In the genomic region with DNA sequence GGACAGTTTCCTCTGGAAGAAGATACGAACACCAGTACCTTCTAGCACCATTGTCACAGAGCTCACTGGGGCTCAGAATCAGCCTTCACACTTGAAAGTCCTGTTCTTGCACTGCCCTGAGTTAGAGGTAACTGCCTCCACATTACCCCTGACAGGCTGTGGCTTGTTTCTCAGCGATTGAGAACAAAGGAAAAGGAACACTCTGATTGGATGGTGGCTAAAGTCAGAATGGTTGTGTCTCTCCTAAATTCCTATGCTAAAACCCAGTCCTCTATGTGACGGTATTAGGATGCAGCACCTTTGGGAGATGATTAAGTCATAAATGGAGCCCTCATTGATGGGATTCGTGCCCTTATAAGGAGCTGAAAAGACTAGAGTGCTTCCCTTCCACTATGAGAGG, we compare ENCODE assay signal across 21 cellular contexts. TPM values are rescaled to one million over a fixed set of nuclear protein-coding genes. Genes with fewer than 3 reads are reported as not detected.
DNase-seq lines count a peak whose midpoint lies in the region; ATAC-seq and TF ChIP-seq lines count a peak whose summit lies in the region.
"Had no signal": no experiment of that assay in that cellular context is flagged by ENCODE, and none has a peak within 500 bp of the region (broad histone marks: within the 10 kb centered on the region; RNA-seq: fewer than 3 reads in every experiment).

No MANE protein-coding gene starts in this region.

- no peak overlapping the region for H3K4me3 Mint-ChIP-seq in T-helper 17 cell
- H3K4me3 Mint-ChIP-seq: nephron had no signal

- H3K79me2 ChIP-seq in osteoblast (ENCODE audit: insufficient read depth, low read length) (peaks cover 29% of the 10 kb centered on the region), trophoblast cell (ENCODE audit: control insufficient read depth, insufficient read depth, low read length, poor library complexity) (no peaks in the 10 kb centered on the region)

- ATAC-seq in T-helper 17 cell (no peak), esophagus mucosa (peak; percentile 82), HG02938 (IDR thresholded peaks at IDR 0.05; ENCODE audit: unreplicated experiment) (no peak), GM19351 (IDR thresholded peaks at IDR 0.05; ENCODE audit: unreplicated experiment) (no peak), GM21447 (IDR thresholded peaks at IDR 0.05; ENCODE audit: unreplicated experiment) (no peak)
- ATAC-seq: body of pancreas had no signal

- H2AK5ac ChIP-seq in trophoblast cell (ENCODE audit: low read length): no peak overlapping the region

- no peaks in the 10 kb centered on the region for H3K79me1 ChIP-seq in trophoblast cell (ENCODE audit: low read length)

- peak overlapping the region in 4 of 11 experiments; percentile 0 to 37 (median 18); a peak in 3 of 22 replicates for H3K9ac ChIP-seq in BLaER1 treated with 17β-estradiol and CSF1 and Interleukin-3, amounts not matched to agents 10 nM and 100 nM
- no peak overlapping the region for H3K9ac ChIP-seq in trophoblast cell (ENCODE audit: low read length)
- H3K9ac ChIP-seq: KMS-11 had no signal

- peaks cover 35 to 54% (median 46%) of the 10 kb centered on the region in 11 experiments for H3K36me3 ChIP-seq in BLaER1 treated with 17β-estradiol and CSF1 and Interleukin-3, amounts not matched to agents 10 nM and 100 nM
- peaks cover 74% of the 10 kb centered on the region for H3K36me3 ChIP-seq in osteoblast (ENCODE audit: insufficient read depth, low read length)
- H3K36me3 ChIP-seq in trophoblast cell (ENCODE audit: control insufficient read depth in 1 of 2, insufficient read depth in 2 of 2, low read length in 2 of 2): peaks cover 40 to 65% of the 10 kb centered on the region in 2 experiments

- peaks cover 2% of the 10 kb centered on the region for H3K4me1 Mint-ChIP-seq in T-helper 17 cell

- H3K23ac ChIP-seq in trophoblast cell (ENCODE audit: low read length): no peak overlapping the region

- no peaks in the 10 kb centered on the region for H4K20me1 ChIP-seq in BLaER1 treated with 17β-estradiol and CSF1 and Interleukin-3, amounts not matched to agents 10 nM and 100 nM
- H4K20me1 ChIP-seq in osteoblast (ENCODE audit: insufficient read depth, low read length): no peaks in the 10 kb centered on the region

- H2AFZ ChIP-seq in osteoblast (ENCODE audit: low read length) (no peak overlapping the region), trophoblast cell (ENCODE audit: insufficient read depth, low read length, poor library complexity) (no peak overlapping the region)

- peak overlapping the region in 6 of 11 experiments; percentile 23 to 58 (median 28); a peak in 11 of 22 replicates for H3K27ac ChIP-seq in BLaER1 treated with 17β-estradiol and CSF1 and Interleukin-3, amounts not matched to agents 10 nM and 100 nM
- H3K27ac ChIP-seq in osteoblast (ENCODE audit: low read depth, low read length): peak overlapping the region; percentile 58
- no peak overlapping the region for H3K27ac ChIP-seq in trophoblast cell (ENCODE audit: low read depth, low read length)
- H3K27ac ChIP-seq: body of pancreas, KMS-11, vagina had no signal

- H2BK5ac ChIP-seq in trophoblast cell (ENCODE audit: low read depth, low read length, poor library complexity): no peak overlapping the region

- H4K91ac ChIP-seq in trophoblast cell (ENCODE audit: low read depth, low read length): no peak overlapping the region

- TF ChIP-seq CTCF in osteoblast (IDR thresholded peaks at IDR 0.05; ENCODE audit: extremely low read depth, low read depth, low read length): no peak

- H3K4me2 ChIP-seq in BLaER1 treated with 17β-estradiol and CSF1 and Interleukin-3, amounts not matched to agents 10 nM and 100 nM: peak overlapping the region; percentile 32 to 86 (median 55)
- H3K4me2 ChIP-seq in osteoblast (ENCODE audit: insufficient read depth, low read length) (no peak overlapping the region), trophoblast cell (ENCODE audit: low read length) (no peak overlapping the region)
- H3K4me2 ChIP-seq: KMS-11 had no signal

- no CpG with 5 or more reads among the region's 4 CpGs for WGBS in trophoblast cell (ENCODE audit: extremely low coverage, insufficient coverage, insufficient read length)

- H4K12ac ChIP-seq in trophoblast cell (ENCODE audit: low read depth, low read length): no peak overlapping the region

- H3K4me1 ChIP-seq in BLaER1 treated with 17β-estradiol and CSF1 and Interleukin-3, amounts not matched to agents 10 nM and 100 nM: peaks cover 55 to 65% (median 59%) of the 10 kb centered on the region in 10 experiments
- peaks cover 45% of the 10 kb centered on the region for H3K4me1 ChIP-seq in osteoblast (ENCODE audit: insufficient read depth, low read length)
- peaks cover 0 to 3% of the 10 kb centered on the region in 2 experiments for H3K4me1 ChIP-seq in trophoblast cell (ENCODE audit: control insufficient read depth in 1 of 2, insufficient read depth in 2 of 2, low read length in 2 of 2)
- H3K4me1 ChIP-seq: body of pancreas had no signal

- H3K9me3 ChIP-seq in BLaER1 treated with 17β-estradiol and CSF1 and Interleukin-3, amounts not matched to agents 10 nM and 100 nM (replicated peaks in 1 of 11): peaks cover 11 to 22% (median 16%) of the 10 kb centered on the region in 11 experiments
- no peaks in the 10 kb centered on the region for H3K9me3 ChIP-seq in T-helper 17 cell (ENCODE audit: control insufficient read depth, low read length, poor library complexity, severe bottlenecking)
- no peaks in the 10 kb centered on the region for H3K9me3 ChIP-seq in osteoblast (ENCODE audit: low read depth, low read length)
- peaks cover 2% of the 10 kb centered on the region for H3K9me3 ChIP-seq in trophoblast cell (ENCODE audit: insufficient read depth, low read depth, low read length)
- H3K9me3 ChIP-seq: body of pancreas, vagina had no signal

- no peak for DNase-seq in T-helper 17 cell
- DNase-seq in osteoblast (ENCODE audit: insufficient read length, low spot score, missing footprints): no peak
- DNase-seq in trophoblast cell: no peak
- DNase-seq: activated naive CD4-positive, alpha-beta T cell treated with anti-CD3 and anti-CD28 coated beads, Interleukin-2, amount 50 U/mL, for 16 hours; activated T-cell treated with anti-CD3 and anti-CD28 coated beads, Interleukin-2, amount 50 U/mL, for 1 hour; body of pancreas; DND-41; head of caudate nucleus; islet precursor cell; NCI-H1092 treated with DMSO at 0.1 percent for 48 hours; NCI-H2107; Right ventricle myocardium superior; stimulated activated naive CD4-positive, alpha-beta T cell treated with Interleukin-2 at 50 U/mL for 16 hours had no signal

- H3K4ac ChIP-seq in trophoblast cell (ENCODE audit: low read depth, low read length): no peak overlapping the region

- peak overlapping the region; percentile 83 for H3K27ac Mint-ChIP-seq in T-helper 17 cell

- H3K4me3 ChIP-seq in BLaER1 treated with 17β-estradiol and CSF1 and Interleukin-3, amounts not matched to agents 10 nM and 100 nM: no peak overlapping the region
- no peak overlapping the region for H3K4me3 ChIP-seq in osteoblast (ENCODE audit: insufficient read depth, low read length)
- H3K4me3 ChIP-seq in trophoblast cell (ENCODE audit: low read depth, low read length): no peak overlapping the region
- H3K4me3 ChIP-seq: body of pancreas, vagina had no signal

- H3K27me3 ChIP-seq in BLaER1 treated with 17β-estradiol and CSF1 and Interleukin-3, amounts not matched to agents 10 nM and 100 nM: no peaks in the 10 kb centered on the region
- H3K27me3 ChIP-seq in osteoblast (ENCODE audit: insufficient read depth, low read length) (no peaks in the 10 kb centered on the region), trophoblast cell (ENCODE audit: insufficient read depth, low read length) (no peaks in the 10 kb centered on the region)
- H3K27me3 ChIP-seq: body of pancreas, vagina had no signal

- H4K8ac ChIP-seq in trophoblast cell (ENCODE audit: low read depth, low read length): no peak overlapping the region

- no peak overlapping the region for H2BK12ac ChIP-seq in trophoblast cell (ENCODE audit: low read length)

- no peak overlapping the region for H2BK120ac ChIP-seq in trophoblast cell (ENCODE audit: insufficient read depth, low read length, poor library complexity)

- H3K14ac ChIP-seq in trophoblast cell (ENCODE audit: low read length): no peak overlapping the region

- H3K36me3 Mint-ChIP-seq in T-helper 17 cell (ENCODE audit: low read depth): peaks cover 9% of the 10 kb centered on the region

- no peak overlapping the region for H3K18ac ChIP-seq in trophoblast cell (ENCODE audit: low read length)

- H3K27me3 Mint-ChIP-seq in T-helper 17 cell: no peaks in the 10 kb centered on the region

RNA-seq across cellular contexts. Expression of a gene that starts 38.8 kb away (rescaled TPM):
- total RNA-seq in T-helper 17 cell (under 1 TPM; 0.02 to 0.26 TPM), esophagus mucosa (0.20 TPM), osteoblast (19.2 and 23.3 TPM in 2 replicates)
- polyA plus RNA-seq in trophoblast cell (2013): 0.99 and 1.2 TPM in 2 replicates

Comparison
In these comparisons a context has a peak if more than half of its experiments do, and no peak if none do; other contexts are left out.
1. H3K4me2 ChIP-seq: peak in BLaER1 treated with 17β-estradiol and CSF1 and Interleukin-3, amounts not matched to agents 10 nM and 100 nM (11 of 11); none in osteoblast (single experiment) and trophoblast cell (single experiment).
2. RNA of a gene that starts 38.8 kb away (total RNA-seq): 19.2 to 23.3 TPM in osteoblast; 0.02 to 0.26 TPM in T-helper 17 cell and 0.20 TPM in esophagus mucosa (single experiment); every median in the first group is over 10 times any median in the second.